Comparison of ENCODE assay signal across 27 cellular contexts in the genomic region with DNA sequence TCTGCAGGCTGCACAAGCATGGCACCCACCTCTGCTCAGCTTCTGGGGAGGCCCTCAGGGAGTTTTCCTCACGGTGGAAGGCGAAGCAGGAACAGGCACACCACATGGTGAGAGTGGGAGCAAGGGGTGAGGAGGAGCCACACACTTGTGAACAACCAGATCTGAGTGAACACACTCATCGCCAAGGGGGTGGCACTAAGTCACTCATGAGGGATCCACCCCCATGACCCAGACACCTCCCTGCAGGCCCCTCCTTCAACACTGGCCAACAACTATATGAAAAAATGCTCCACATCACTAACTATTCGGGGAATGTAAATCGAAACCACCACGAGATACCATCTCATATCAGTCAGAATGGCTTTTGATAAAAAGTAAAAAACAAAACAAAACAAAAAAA. TPM values are rescaled to one million over a fixed set of nuclear protein-coding genes. Genes with fewer than 3 reads are reported as not detected.
"Had no signal": no experiment of that assay in that cellular context is flagged by ENCODE, and none has a peak within 500 bp of the region (broad histone marks: within the 10 kb centered on the region; RNA-seq: fewer than 3 reads in every experiment).

No MANE protein-coding gene starts in this region.

- H3K27ac ChIP-seq: breast epithelium, dorsolateral prefrontal cortex, epithelial cell of prostate, pancreas, right lobe of liver, thyroid gland, VCaP had no signal

- DNase-seq: activated CD4-positive, alpha-beta T cell treated with anti-CD3 and anti-CD28 coated beads, Interleukin-2, amount 50 U/mL, for 4 hours; activated CD4-positive, CD25-positive, alpha-beta regulatory T cell treated with anti-CD3 and anti-CD28 coated beads, Interleukin-2, amount 50 U/mL, for 72 hours; activated naive CD4-positive, alpha-beta T cell; activated T-cell treated with anti-CD3 and anti-CD28 coated beads for 4 hours; aorta; cerebellar nuclear complex; dorsolateral prefrontal cortex; endodermal cell; foreskin melanocyte; glutamatergic neuron; hypothalamus; islet precursor cell; natural killer cell; pancreas; right lobe of liver; small intestine; stimulated activated CD4-positive, alpha-beta T cell treated with anti-CD3 and anti-CD28 coated beads, Interleukin-4, amount 100 ng/mL, for 4 hours; stimulated activated naive B cell treated with anti-CD40 and anti-IgM and Interleukin-4, amounts not matched to agents 10 μg/mL and 1 μg/mL and 100 μg/mL, for 72 hours; thyroid gland had no signal

- H3K27me3 ChIP-seq: breast epithelium, pancreas, right lobe of liver, thyroid gland had no signal

- H3K36me3 ChIP-seq: breast epithelium, pancreas, right lobe of liver, thyroid gland had no signal

- H3K4me1 ChIP-seq: breast epithelium, pancreas, right lobe of liver, thyroid gland had no signal

- H3K4me3 ChIP-seq: breast epithelium, dorsolateral prefrontal cortex, lung, pancreas, right lobe of liver, thyroid gland had no signal

- ATAC-seq: natural killer cell; pancreas; right lobe of liver; stimulated activated naive B cell treated with anti-CD40 and anti-IgM and Interleukin-4, amounts not matched to agents 10 μg/mL and 1 μg/mL and 100 μg/mL, for 72 hours had no signal

- H3K9me3 ChIP-seq: breast epithelium, pancreas, right lobe of liver, thyroid gland had no signal

RNA-seq across cellular contexts. Expression of a gene that starts 0.7 kb away (rescaled TPM):
- total RNA-seq: activated CD8-positive, alpha-beta memory T cell treated with anti-CD3 and anti-CD28 coated beads for 36 hours; activated T-helper 1 cell treated with anti-CD3 and anti-CD28 coated beads, Interleukin-12 subunit alpha, Interleukin-12 subunit beta, Interleukin-2, Interleukin-4 antibody, amounts not matched to agents 30 ng/mL and 10 ng/mL and 1 ng/mL, durations not matched to agents 14 hours and 24 hours and 36 hours; aorta; breast epithelium; endodermal cell; lung; natural killer cell; pancreas; right lobe of liver; subcutaneous adipose tissue; thyroid gland; urinary bladder had no signal
- polyA plus RNA-seq: aorta, urinary bladder had no signal

RNA-seq across cellular contexts. Expression of a gene that starts 9.4 kb away (rescaled TPM):
- total RNA-seq: activated CD8-positive, alpha-beta memory T cell treated with anti-CD3 and anti-CD28 coated beads for 36 hours; activated T-helper 1 cell treated with anti-CD3 and anti-CD28 coated beads, Interleukin-12 subunit alpha, Interleukin-12 subunit beta, Interleukin-2, Interleukin-4 antibody, amounts not matched to agents 30 ng/mL and 10 ng/mL and 1 ng/mL, durations not matched to agents 14 hours and 24 hours and 36 hours; aorta; breast epithelium; dorsolateral prefrontal cortex; endodermal cell; lung; natural killer cell; pancreas; right lobe of liver; subcutaneous adipose tissue; thyroid gland; urinary bladder had no signal
- polyA plus RNA-seq: aorta, lung, pancreas, small intestine, urinary bladder had no signal

RNA-seq across cellular contexts. Expression of a gene that starts 13.7 kb away (rescaled TPM):
- total RNA-seq: activated CD8-positive, alpha-beta memory T cell treated with anti-CD3 and anti-CD28 coated beads for 36 hours; activated T-helper 1 cell treated with anti-CD3 and anti-CD28 coated beads, Interleukin-12 subunit alpha, Interleukin-12 subunit beta, Interleukin-2, Interleukin-4 antibody, amounts not matched to agents 30 ng/mL and 10 ng/mL and 1 ng/mL, durations not matched to agents 14 hours and 24 hours and 36 hours; aorta; breast epithelium; dorsolateral prefrontal cortex; endodermal cell; lung; natural killer cell; pancreas; right lobe of liver; subcutaneous adipose tissue; thyroid gland; urinary bladder had no signal
- polyA plus RNA-seq: aorta, lung, small intestine, urinary bladder had no signal

RNA-seq across cellular contexts. Expression of a gene that starts 23.1 kb away (rescaled TPM):
- total RNA-seq: activated CD8-positive, alpha-beta memory T cell treated with anti-CD3 and anti-CD28 coated beads for 36 hours; activated T-helper 1 cell treated with anti-CD3 and anti-CD28 coated beads, Interleukin-12 subunit alpha, Interleukin-12 subunit beta, Interleukin-2, Interleukin-4 antibody, amounts not matched to agents 30 ng/mL and 10 ng/mL and 1 ng/mL, durations not matched to agents 14 hours and 24 hours and 36 hours; aorta; breast epithelium; dorsolateral prefrontal cortex; endodermal cell; lung; natural killer cell; pancreas; right lobe of liver; subcutaneous adipose tissue; thyroid gland; urinary bladder had no signal
- polyA plus RNA-seq: aorta, lung, pancreas, small intestine, urinary bladder had no signal
